ENCODE assay signal across 9 cellular contexts in genomic region chr3:14428087-14429067, GRCh38. TPM values are rescaled to one million over a fixed set of nuclear protein-coding genes. Genes with fewer than 3 reads are reported as not detected.
A peak's percentile ranks its signal among the peaks of the same experiment; 100 is the strongest.
DNase-seq lines count a peak whose midpoint lies in the region; ATAC-seq lines count a peak whose summit lies in the region.
"Had no signal": no experiment of that assay in that cellular context is flagged by ENCODE, and none has a peak within 500 bp of the region (broad histone marks: within the 10 kb centered on the region; RNA-seq: fewer than 3 reads in every experiment).

No MANE protein-coding gene starts in this region.

- peaks cover 12% of the 10 kb centered on the region for H3K36me3 Mint-ChIP-seq in activated CD4-positive, alpha-beta T cell treated with anti-CD3 and anti-CD28 coated beads for 36 hours (ENCODE audit: low read depth)
- no peaks in the 10 kb centered on the region for H3K36me3 Mint-ChIP-seq in T-helper 17 cell (ENCODE audit: low read depth)
- peaks cover 3 to 28% of the 10 kb centered on the region in 2 donors for H3K36me3 Mint-ChIP-seq in stimulated activated naive B cell treated with anti-CD40 and anti-IgM and Interleukin-4, amounts not matched to agents 10 μg/mL and 1 μg/mL and 100 μg/mL, for 72 hours

- no peaks in the 10 kb centered on the region for H3K9me3 Mint-ChIP-seq in activated CD4-positive, alpha-beta T cell treated with anti-CD3 and anti-CD28 coated beads for 36 hours (ENCODE audit: low read depth)
- no peaks in the 10 kb centered on the region for H3K9me3 Mint-ChIP-seq in stimulated activated naive B cell treated with anti-CD40 and anti-IgM and Interleukin-4, amounts not matched to agents 10 μg/mL and 1 μg/mL and 100 μg/mL, for 72 hours

- intact Hi-C loops in activated CD4-positive, alpha-beta T cell treated with anti-CD3 and anti-CD28 coated beads for 36 hours (cut with DNase I, micrococcal nuclease), result loop anchor here (10.0 kb wide), 2 partner anchors 226 to 666 kb away; partner anchors contain the start of genes CCDC174 (in 1 of the 2) and RBSN (in 1 of the 2)

- H3K27me3 ChIP-seq in effector memory CD4-positive, alpha-beta T cell (replicated peaks; ENCODE audit: control insufficient read depth, insufficient read depth, low read length, poor library complexity, severe bottlenecking), result no peaks in the 10 kb centered on the region
- no peaks in the 10 kb centered on the region for H3K27me3 ChIP-seq in H7 (ENCODE audit: control insufficient read depth, insufficient read depth, low read length)
- H3K27me3 ChIP-seq: uterus had no signal

- DNase-seq in activated CD4-positive, alpha-beta T cell treated with anti-CD3 and anti-CD28 coated beads for 36 hours, result peak; percentile 76
- DNase-seq in activated CD4-positive, alpha-beta T cell treated with anti-CD3 and anti-CD28 coated beads, Interleukin-2, amount 50 U/mL, for 1 hour, result no peak
- DNase-seq in T-helper 17 cell (no peak), OCI-M2 (lab: John Stamatoyannopoulos, UW; ENCODE audit: unreplicated experiment) (no peak), H7 (no peak)
- no peak for DNase-seq in effector memory CD4-positive, alpha-beta T cell
- peak; percentile 69 for DNase-seq in stimulated activated naive B cell treated with anti-CD40 and anti-IgM and Interleukin-4, amounts not matched to agents 10 μg/mL and 1 μg/mL and 100 μg/mL, for 72 hours
- DNase-seq: uterus had no signal

- peak; percentile 10 for ATAC-seq in activated CD4-positive, alpha-beta T cell treated with anti-CD3 and anti-CD28 coated beads for 36 hours
- ATAC-seq in T-helper 17 cell (no peak), GM21723 (IDR thresholded peaks at IDR 0.05; ENCODE audit: unreplicated experiment) (no peak)
- peak; percentile 22 to 23 for ATAC-seq in stimulated activated naive B cell treated with anti-CD40 and anti-IgM and Interleukin-4, amounts not matched to agents 10 μg/mL and 1 μg/mL and 100 μg/mL, for 72 hours (replicated peaks)

- H3K27ac Mint-ChIP-seq in activated CD4-positive, alpha-beta T cell treated with anti-CD3 and anti-CD28 coated beads for 36 hours, result peak overlapping the region; percentile 90
- peak overlapping the region; percentile 100 for H3K27ac Mint-ChIP-seq in T-helper 17 cell
- H3K27ac Mint-ChIP-seq in stimulated activated naive B cell treated with anti-CD40 and anti-IgM and Interleukin-4, amounts not matched to agents 10 μg/mL and 1 μg/mL and 100 μg/mL, for 72 hours, result peak overlapping the region; percentile 91

- CTCF ChIA-PET in activated CD4-positive, alpha-beta T cell treated with anti-CD3 and anti-CD28 coated beads for 36 hours (lab: Charles Lee), result interaction anchor here (0.6 to 1.0 kb wide), 3 partner anchors 14 to 1464 kb away, joined by 3 read pairs; no protein-coding TSS in a partner anchor

- H3K4me3 Mint-ChIP-seq in activated CD4-positive, alpha-beta T cell treated with anti-CD3 and anti-CD28 coated beads for 36 hours, result no peak overlapping the region
- H3K4me3 Mint-ChIP-seq in T-helper 17 cell, result peak overlapping the region; percentile 55
- H3K4me3 Mint-ChIP-seq in stimulated activated naive B cell treated with anti-CD40 and anti-IgM and Interleukin-4, amounts not matched to agents 10 μg/mL and 1 μg/mL and 100 μg/mL, for 72 hours, result peak overlapping the region; percentile 50 to 56

- H3K4me1 ChIP-seq in effector memory CD4-positive, alpha-beta T cell (ENCODE audit: control insufficient read depth, insufficient read depth, low read length, poor library complexity, severe bottlenecking), result peaks cover 96% of the 10 kb centered on the region
- H3K4me1 ChIP-seq: uterus had no signal

- H3K4me3 ChIP-seq in effector memory CD4-positive, alpha-beta T cell (ENCODE audit: insufficient read depth, low read depth, low read length, poor library complexity, severe bottlenecking), result no peak overlapping the region
- no peak overlapping the region for H3K4me3 ChIP-seq in H7 (ENCODE audit: insufficient read depth, low read depth, low read length)
- H3K4me3 ChIP-seq: uterus had no signal

- no peaks in the 10 kb centered on the region for H3K27me3 Mint-ChIP-seq in activated CD4-positive, alpha-beta T cell treated with anti-CD3 and anti-CD28 coated beads for 36 hours
- H3K27me3 Mint-ChIP-seq in T-helper 17 cell, result no peaks in the 10 kb centered on the region
- no peaks in the 10 kb centered on the region for H3K27me3 Mint-ChIP-seq in stimulated activated naive B cell treated with anti-CD40 and anti-IgM and Interleukin-4, amounts not matched to agents 10 μg/mL and 1 μg/mL and 100 μg/mL, for 72 hours

- H3K36me3 ChIP-seq in effector memory CD4-positive, alpha-beta T cell (ENCODE audit: control insufficient read depth, insufficient read depth, low read length), result no peaks in the 10 kb centered on the region
- H3K36me3 ChIP-seq in H7 (replicated peaks; ENCODE audit: control insufficient read depth, insufficient read depth, low read length), result peaks cover 3% of the 10 kb centered on the region
- H3K36me3 ChIP-seq: uterus had no signal

- POLR2A ChIA-PET in activated CD4-positive, alpha-beta T cell treated with anti-CD3 and anti-CD28 coated beads for 36 hours (lab: Charles Lee), result interaction anchor here (0.7 to 2.0 kb wide), 2 partner anchors 23 to 25 kb away, joined by 3 to 4 read pairs; no protein-coding TSS in a partner anchor

- peaks cover 96% of the 10 kb centered on the region for H3K4me1 Mint-ChIP-seq in activated CD4-positive, alpha-beta T cell treated with anti-CD3 and anti-CD28 coated beads for 36 hours
- peaks cover 84% of the 10 kb centered on the region for H3K4me1 Mint-ChIP-seq in T-helper 17 cell
- H3K4me1 Mint-ChIP-seq in stimulated activated naive B cell treated with anti-CD40 and anti-IgM and Interleukin-4, amounts not matched to agents 10 μg/mL and 1 μg/mL and 100 μg/mL, for 72 hours, result peaks cover 85 to 98% of the 10 kb centered on the region in 2 donors

- peak overlapping the region; percentile 93 for H3K27ac ChIP-seq in effector memory CD4-positive, alpha-beta T cell (ENCODE audit: insufficient read depth, low read length, poor library complexity, severe bottlenecking)
- H3K27ac ChIP-seq: uterus had no signal

- H3K9me3 ChIP-seq in T-helper 17 cell (ENCODE audit: control insufficient read depth, low read length, poor library complexity, severe bottlenecking), result no peaks in the 10 kb centered on the region
- H3K9me3 ChIP-seq in effector memory CD4-positive, alpha-beta T cell (ENCODE audit: control insufficient read depth, low read length), result no peaks in the 10 kb centered on the region
- H3K9me3 ChIP-seq: uterus had no signal

RNA-seq across cellular contexts. Expression of gene SLC6A6, which starts 26.0 kb away (rescaled TPM):
- 10 to 100 TPM; 51.7 to 54.2 TPM for total RNA-seq in activated CD4-positive, alpha-beta T cell treated with anti-CD3 and anti-CD28 coated beads for 36 hours
- total RNA-seq in T-helper 17 cell, result 10 to 100 TPM; 51.8 to 68.6 TPM
- 88.8 and 113 TPM in 2 replicates for total RNA-seq in H7 (2014; rRNA removed; shearing (Covaris generic))

Comparison
In these comparisons a context has a peak if more than half of its experiments do, and no peak if none do; other contexts are left out.
1. DNase-seq: peak in activated CD4-positive, alpha-beta T cell treated with anti-CD3 and anti-CD28 coated beads for 36 hours (single experiment) and stimulated activated naive B cell treated with anti-CD40 and anti-IgM and Interleukin-4, amounts not matched to agents 10 μg/mL and 1 μg/mL and 100 μg/mL, for 72 hours (single experiment); none in activated CD4-positive, alpha-beta T cell treated with anti-CD3 and anti-CD28 coated beads, Interleukin-2, amount 50 U/mL, for 1 hour (single experiment), T-helper 17 cell (0 of 3), effector memory CD4-positive, alpha-beta T cell (0 of 3), OCI-M2 (single experiment) and H7 (single experiment).
2. ATAC-seq: peak in activated CD4-positive, alpha-beta T cell treated with anti-CD3 and anti-CD28 coated beads for 36 hours (single experiment) and stimulated activated naive B cell treated with anti-CD40 and anti-IgM and Interleukin-4, amounts not matched to agents 10 μg/mL and 1 μg/mL and 100 μg/mL, for 72 hours (2 of 2); none in T-helper 17 cell (single experiment) and GM21723 (single experiment).
3. Peak in every context shown above with its lines, with median percentiles within 50 percentile points of each other: H3K27ac Mint-ChIP-seq.